Comparison of ENCODE assay signal across 17 cellular contexts in genomic region chr15:80834402-80834801, GRCh38. TPM values are rescaled to one million over a fixed set of nuclear protein-coding genes. Genes with fewer than 3 reads are reported as not detected.
DNase-seq lines count a peak whose midpoint lies in the region; ATAC-seq, FAIRE-seq and TF ChIP-seq lines count a peak whose summit lies in the region.
"Had no signal": no experiment of that assay in that cellular context is flagged by ENCODE, and none has a peak within 500 bp of the region (broad histone marks: within the 10 kb centered on the region; RNA-seq: fewer than 3 reads in every experiment).

No MANE protein-coding gene starts in this region.

- no peaks in the 10 kb centered on the region for H3K36me3 ChIP-seq in BLaER1 treated with 17β-estradiol and CSF1 and Interleukin-3, amounts not matched to agents 10 nM and 100 nM
- H3K36me3 ChIP-seq in H1 (ENCODE audit: control insufficient read depth in 2 of 4, insufficient read depth in 4 of 4, low read length in 3 of 4): no peaks in the 10 kb centered on the region; a peak in 1 of 8 replicates
- H3K36me3 ChIP-seq in parathyroid adenoma (ENCODE audit: control insufficient read depth, insufficient read depth, low read length): no peaks in the 10 kb centered on the region
- no peaks in the 10 kb centered on the region for H3K36me3 ChIP-seq in upper lobe of left lung

- no peaks in the 10 kb centered on the region for H3K9me3 ChIP-seq in BLaER1 treated with 17β-estradiol and CSF1 and Interleukin-3, amounts not matched to agents 10 nM and 100 nM (replicated peaks in 1 of 11)
- no peaks in the 10 kb centered on the region for H3K9me3 ChIP-seq in H1 (ENCODE audit: insufficient read depth in 2 of 2, low read depth in 1 of 2, low read length in 1 of 2)
- no peaks in the 10 kb centered on the region for H3K9me3 ChIP-seq in parathyroid adenoma (ENCODE audit: control insufficient read depth, low read length)
- no peaks in the 10 kb centered on the region for H3K9me3 ChIP-seq in upper lobe of left lung

- TF ChIP-seq EP300 in H1 (IDR thresholded peaks at IDR 0.05; ENCODE audit: borderline replicate concordance in 1 of 2, low read depth in 2 of 2, low read length in 2 of 2) (no peak), upper lobe of left lung (IDR thresholded peaks at IDR 0.05) (no peak)

- peak; percentile 12 for DNase-seq in NCI-H69 (lab: John Stamatoyannopoulos, UW)
- no peak for DNase-seq in H1 (ENCODE audit: low read depth in 1 of 2, low spot score in 2 of 2)
- no peak for DNase-seq in upper lobe of left lung
- DNase-seq in SW 1271 (lab: John Stamatoyannopoulos, UW): no peak
- no peak for DNase-seq in CD1c-positive myeloid dendritic cell (ENCODE audit: extremely low spot score)
- DNase-seq: ACHN; CD8-positive, alpha-beta T cell; COR-L47; DMS153; DMS79 treated with DMSO at 0.1 percent for 48 hours; EL had no signal

- CTCF ChIA-PET in H1 (lab: Charles Lee; ENCODE audit: partially characterized antibody): interaction anchor here (0.8 to 2.0 kb wide), 10 partner anchors 11 to 135 kb away, joined by 3 to 10 read pairs (median 5); partner anchors contain the start of gene CEMIP

- no peak for TF ChIP-seq POLR2A in H1 (IDR thresholded peaks at IDR 0.05; ENCODE audit: control extremely low read depth in 1 of 2, low read depth in 2 of 2, low read length in 2 of 2)
- TF ChIP-seq POLR2A in upper lobe of left lung (IDR thresholded peaks at IDR 0.05): no peak

- H2AK5ac ChIP-seq in H1 (ENCODE audit: low read depth, low read length): no peak overlapping the region

- H2AFZ ChIP-seq in H1 (ENCODE audit: low read length) (no peak overlapping the region), parathyroid adenoma (peak overlapping the region; percentile 22)

- H4K5ac ChIP-seq in H1 (ENCODE audit: insufficient read length, low read depth, low read length): no peak overlapping the region

- H2BK5ac ChIP-seq in H1 (ENCODE audit: low read depth, low read length): no peak overlapping the region; the same call in 1 of the 2 replicates

- H2BK20ac ChIP-seq in H1 (ENCODE audit: low read length): 0 out of 2 replicates have a peak overlapping the region, but pooled peaks have one; percentile 7

- TF ChIP-seq CTCF in H1 (IDR thresholded peaks at IDR 0.05; ENCODE audit: control extremely low read depth in 1 of 3, insufficient read depth in 1 of 3, low read depth in 1 of 3, low read length in 3 of 3) (no peak), parathyroid adenoma (IDR thresholded peaks at IDR 0.05) (no peak), upper lobe of left lung (IDR thresholded peaks at IDR 0.05) (no peak)

- no peak overlapping the region for H4K91ac ChIP-seq in H1 (replicated peaks; ENCODE audit: insufficient read length, low read length)

- H3K56ac ChIP-seq in H1 (replicated peaks; ENCODE audit: insufficient read length, low read depth, low read length): no peak overlapping the region

- no peaks in the 10 kb centered on the region for H3K79me1 ChIP-seq in H1 (ENCODE audit: low read depth, low read length)

- 85% methylated on average over 2 of the region's 2 CpGs; no CpG with 5 or more reads in 1 of the 2 experiments for WGBS in H1 (ENCODE audit: extremely low coverage in 1 of 2, insufficient coverage in 1 of 2, insufficient read length in 1 of 2, insufficient replicate concordance in 2 of 2, low coverage in 1 of 2, low lambda C conversion rate in 2 of 2, missing lambda C conversion rate in 1 of 2), 2 experiments
- 73 to 81% methylated on average over 2 of the region's 2 CpGs for WGBS in upper lobe of left lung, 2 donors

- H3K27ac ChIP-seq in BLaER1 treated with 17β-estradiol and CSF1 and Interleukin-3, amounts not matched to agents 10 nM and 100 nM: no peak overlapping the region; a peak in 1 of 22 replicates
- H3K27ac ChIP-seq in H1 (ENCODE audit: low read depth, low read length): no peak overlapping the region
- H3K27ac ChIP-seq in parathyroid adenoma: peak overlapping the region; percentile 77
- H3K27ac ChIP-seq in upper lobe of left lung: no peak overlapping the region
- H3K27ac ChIP-seq: C4-2B had no signal

- peaks cover 25 to 100% (median 92%) of the 10 kb centered on the region in 10 experiments for H3K4me1 ChIP-seq in BLaER1 treated with 17β-estradiol and CSF1 and Interleukin-3, amounts not matched to agents 10 nM and 100 nM
- H3K4me1 ChIP-seq in H1 (replicated peaks in 1 of 4; ENCODE audit: control insufficient read depth in 3 of 4, insufficient read depth in 4 of 4, low read length in 3 of 4): peaks cover 2 to 15% (median 10%) of the 10 kb centered on the region in 4 experiments
- H3K4me1 ChIP-seq in parathyroid adenoma: peaks cover 26% of the 10 kb centered on the region
- peaks cover 0 to 8% (median 3%) of the 10 kb centered on the region in 4 donors for H3K4me1 ChIP-seq in upper lobe of left lung

- no peak overlapping the region for H3K23ac ChIP-seq in H1 (ENCODE audit: insufficient read length)

- H3K4me3 ChIP-seq in BLaER1 treated with 17β-estradiol and CSF1 and Interleukin-3, amounts not matched to agents 10 nM and 100 nM: no peak overlapping the region
- no peak overlapping the region for H3K4me3 ChIP-seq in H1 (ENCODE audit: extremely low read depth in 1 of 4, insufficient read depth in 2 of 4, low read depth in 3 of 4, low read length in 4 of 4)
- H3K4me3 ChIP-seq in parathyroid adenoma (ENCODE audit: low read depth, low read length): no peak overlapping the region
- H3K4me3 ChIP-seq in upper lobe of left lung: no peak overlapping the region

- POLR2A ChIA-PET in H1 (lab: Charles Lee; ENCODE audit: partially characterized antibody): no interaction called here

- no peak for ATAC-seq in upper lobe of left lung (ENCODE audit: low FRiP score in 2 of 2)
- ATAC-seq: CD8-positive, alpha-beta T cell had no signal

- H3K23me2 ChIP-seq in H1 (ENCODE audit: low read depth, low read length): no peaks in the 10 kb centered on the region

- no peak overlapping the region for H3K14ac ChIP-seq in H1 (ENCODE audit: insufficient read length)

- H3K18ac ChIP-seq in H1 (ENCODE audit: extremely low read depth, low read length): no peak overlapping the region

- no peaks in the 10 kb centered on the region for H4K20me1 ChIP-seq in BLaER1 treated with 17β-estradiol and CSF1 and Interleukin-3, amounts not matched to agents 10 nM and 100 nM
- H4K20me1 ChIP-seq in H1 (replicated peaks in 1 of 2; ENCODE audit: control insufficient read depth in 1 of 2, insufficient read depth in 2 of 2, low read length in 2 of 2): no peaks in the 10 kb centered on the region

- H3K79me2 ChIP-seq in H1 (ENCODE audit: control insufficient read depth in 1 of 2, insufficient read depth in 2 of 2, low read length in 2 of 2) (no peaks in the 10 kb centered on the region), parathyroid adenoma (no peaks in the 10 kb centered on the region)

- no peak overlapping the region for H4K8ac ChIP-seq in H1 (ENCODE audit: extremely low read depth, insufficient read depth, low read length)

- no peak overlapping the region for H3K4ac ChIP-seq in H1 (replicated peaks; ENCODE audit: insufficient read length, low read depth, low read length)

- H3K4me2 ChIP-seq in BLaER1 treated with 17β-estradiol and CSF1 and Interleukin-3, amounts not matched to agents 10 nM and 100 nM: peak overlapping the region in 6 of 11 experiments; percentile 62 to 91 (median 76); a peak in 9 of 22 replicates
- H3K4me2 ChIP-seq in H1 (ENCODE audit: insufficient read depth in 1 of 2, low read depth in 2 of 2, low read length in 2 of 2) (no peak overlapping the region), parathyroid adenoma (ENCODE audit: low read length) (no peak overlapping the region)

- no peak for TF ChIP-seq RAD21 in H1 (IDR thresholded peaks at IDR 0.05 in 1 of 2, conservative IDR thresholded peaks at IDR 0.05 in 1 of 2; ENCODE audit: low read depth in 2 of 2, low read length in 2 of 2)

- H3K9ac ChIP-seq in BLaER1 treated with 17β-estradiol and CSF1 and Interleukin-3, amounts not matched to agents 10 nM and 100 nM: no peak overlapping the region
- H3K9ac ChIP-seq in H1 (replicated peaks in 1 of 4; ENCODE audit: extremely low read depth in 1 of 4, low read depth in 3 of 4, low read length in 3 of 4) (no peak overlapping the region), parathyroid adenoma (no peak overlapping the region)

- H2BK120ac ChIP-seq in H1 (replicated peaks; ENCODE audit: low read depth, low read length): no peak overlapping the region

- no peak overlapping the region for H2BK12ac ChIP-seq in H1 (ENCODE audit: low read depth, low read length)

- FAIRE-seq in H1 (lab: Jason Lieb, UNC): no peak
- FAIRE-seq: D721Med, G401.6, GM12891 had no signal

- no peak overlapping the region for H2BK15ac ChIP-seq in H1 (ENCODE audit: low read length)

- no peaks in the 10 kb centered on the region for H3K27me3 ChIP-seq in BLaER1 treated with 17β-estradiol and CSF1 and Interleukin-3, amounts not matched to agents 10 nM and 100 nM
- H3K27me3 ChIP-seq in H1 (replicated peaks in 1 of 4; ENCODE audit: control insufficient read depth in 3 of 4, extremely low read depth in 1 of 4, insufficient read depth in 3 of 4, low read length in 3 of 4): no peaks in the 10 kb centered on the region
- H3K27me3 ChIP-seq in parathyroid adenoma (ENCODE audit: control insufficient read depth, insufficient read depth, low read length): no peaks in the 10 kb centered on the region
- no peaks in the 10 kb centered on the region for H3K27me3 ChIP-seq in upper lobe of left lung

TF ChIP-seq in H1, 55 proteins besides CTCF, POLR2A, EP300 and RAD21 (continues in another document):
- TF ChIP-seq CBX8 (IDR thresholded peaks at IDR 0.05; ENCODE audit: borderline replicate concordance, low read depth, low read length) (no peak), KDM4A (IDR thresholded peaks at IDR 0.05; ENCODE audit: low read depth, low read length, severe bottlenecking) (no peak), MAFK (IDR thresholded peaks at IDR 0.05; ENCODE audit: low read depth, low read length) (no peak), KDM5A (IDR thresholded peaks at IDR 0.05; ENCODE audit: low read length) (no peak), CTBP2 (IDR thresholded peaks at IDR 0.05; ENCODE audit: borderline replicate concordance, insufficient read depth, insufficient read length, low read length) (no peak), ZNF274 (IDR thresholded peaks at IDR 0.05; ENCODE audit: borderline replicate concordance, extremely low read depth, low read length) (no peak), POLR2AphosphoS5 (IDR thresholded peaks at IDR 0.05; ENCODE audit: low read depth, low read length) (no peak), CHD2 (IDR thresholded peaks at IDR 0.05; ENCODE audit: low read length) (no peak)

RNA-seq across cellular contexts. Expression of gene CEMIP, which starts 55.2 kb away (rescaled TPM):
- total RNA-seq in H1 (2021; fragmentation: NEBNext Ultra II Directional; extraction: Animal tissue kit (Norgen Biotek cat#: 25700)): 0.60 and 1.8 TPM in 2 replicates
- 0.11 and 0.16 TPM in 2 replicates for polyA plus RNA-seq in H1 (2011; rRNA removed)
- polyA plus RNA-seq in H1 (2011; cell fraction: cytosol; rRNA removed): 0.40 TPM
- polyA plus RNA-seq in H1 (2011; cell fraction: nucleus; rRNA removed): 0.37 TPM
- polyA plus RNA-seq in H1 (2012, experiment 1 of 2): 1.2 to 1.6 TPM (median 1.3 TPM) in 4 replicates
- polyA plus RNA-seq in H1 (2012, experiment 2 of 2): 0.24 TPM
- 2.0 TPM for polyA plus RNA-seq in H1 (2013, experiment 1 of 2)
- polyA plus RNA-seq in H1 (2013, experiment 2 of 2): 1.8 TPM
- polyA minus RNA-seq in H1 (2011; rRNA and poly(A)+ RNA removed): 0.20 and 0.88 TPM in 2 replicates
- not detected for polyA minus RNA-seq in H1 (2011; cell fraction: cytosol; rRNA and poly(A)+ RNA removed)
- polyA minus RNA-seq in H1 (2011; cell fraction: nucleus; rRNA and poly(A)+ RNA removed): 1.00 TPM
- 10 to 100 TPM in 1 of 6 donors, 1 to 10 TPM in 4, under 1 TPM in 1; 0.59 to 38.8 (median 5.7) TPM for total RNA-seq in upper lobe of left lung
- total RNA-seq: CD8-positive, alpha-beta T cell had no signal

Comparison
In these comparisons a context has a peak if more than half of its experiments do, and no peak if none do; other contexts are left out.
1. H3K4me2 ChIP-seq: peak in BLaER1 treated with 17β-estradiol and CSF1 and Interleukin-3, amounts not matched to agents 10 nM and 100 nM (6 of 11); none in H1 (0 of 2) and parathyroid adenoma (single experiment).